In the genomic region with DNA sequence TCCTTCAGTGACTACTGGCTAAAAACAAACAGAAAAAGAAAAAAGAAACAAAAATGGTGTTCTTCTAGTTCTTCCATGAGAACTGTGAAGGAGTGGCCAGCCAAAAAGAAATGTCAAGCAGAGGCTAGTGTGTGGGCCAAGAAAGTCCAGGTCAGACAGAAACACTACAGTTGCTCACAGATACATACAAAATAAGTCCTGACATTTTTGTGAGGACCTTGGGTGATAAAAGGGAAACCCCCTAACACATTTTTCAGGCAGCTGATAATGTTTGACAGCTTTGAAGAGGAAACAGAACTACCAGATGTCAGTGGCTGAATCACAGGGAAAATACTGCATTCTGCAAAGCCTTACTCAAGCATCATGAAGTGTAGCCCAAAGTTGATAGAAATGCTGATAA, we compare ENCODE assay signal across 8 cellular contexts. TPM values are rescaled to one million over a fixed set of nuclear protein-coding genes. Genes with fewer than 3 reads are reported as not detected.
DNase-seq lines count a peak whose midpoint lies in the region; ATAC-seq and TF ChIP-seq lines count a peak whose summit lies in the region.

No MANE protein-coding gene starts in this region.

- H2AFZ ChIP-seq in KMS-11 (ENCODE audit: low read depth): no peak overlapping the region

- no peaks in the 10 kb centered on the region for H3K36me3 ChIP-seq in heart left ventricle
- H3K36me3 ChIP-seq in KMS-11 (ENCODE audit: insufficient read depth): no peaks in the 10 kb centered on the region
- H3K36me3 ChIP-seq in colonic mucosa: no peaks in the 10 kb centered on the region
- no peaks in the 10 kb centered on the region for H3K36me3 ChIP-seq in thyroid gland

- peak; percentile 16 to 68 for ATAC-seq in left cardiac atrium
- ATAC-seq in heart left ventricle: no peak
- no peak for ATAC-seq in GM18858 (IDR thresholded peaks at IDR 0.05; ENCODE audit: unreplicated experiment)

- intact Hi-C loops in left cardiac atrium (cut with DNase I): no loop called here
- intact Hi-C loops in heart left ventricle (cut with DNase I): no loop called here
- intact Hi-C loops in colonic mucosa (cut with DNase I): no loop called here
- intact Hi-C loops in thyroid gland (cut with DNase I): no loop called here

- no peak overlapping the region; the same call in 1 of the 2 replicates for H3K9ac ChIP-seq in KMS-11
- no peak overlapping the region for H3K9ac ChIP-seq in colonic mucosa (ENCODE audit: low read depth in 2 of 2, low read length in 2 of 2)

- H3K4me1 ChIP-seq in heart left ventricle (peaks cover 0 to 64% (median 10%) of the 10 kb centered on the region in 12 donors), KMS-11 (ENCODE audit: low read depth, poor library complexity, severe bottlenecking) (peaks cover 68% of the 10 kb centered on the region), colonic mucosa (no peaks in the 10 kb centered on the region), thyroid gland (peaks cover 22 to 39% of the 10 kb centered on the region in 2 donors)

- peak overlapping the region in 1 of 12 donors; percentile 84 for H3K27ac ChIP-seq in heart left ventricle
- peak overlapping the region; percentile 45 for H3K27ac ChIP-seq in KMS-11
- peak overlapping the region; percentile 2 for H3K27ac ChIP-seq in colonic mucosa
- peak overlapping the region in 2 of 3 donors; percentile 5 to 13 for H3K27ac ChIP-seq in thyroid gland

- H3K4me3 ChIP-seq in heart left ventricle (no peak overlapping the region), KMS-11 (IDR thresholded peaks at IDR 0.05; ENCODE audit: insufficient read depth, low read depth, low read length) (no peak overlapping the region), colonic mucosa (no peak overlapping the region), thyroid gland (replicated peaks in 1 of 3) (no peak overlapping the region)

- H3K79me2 ChIP-seq in KMS-11 (ENCODE audit: insufficient read depth, low read depth): no peaks in the 10 kb centered on the region

- no peaks in the 10 kb centered on the region for H4K20me1 ChIP-seq in KMS-11 (ENCODE audit: insufficient read depth)

- TF ChIP-seq CTCF in heart left ventricle (IDR thresholded peaks at IDR 0.05) (no peak), KMS-11 (conservative IDR thresholded peaks at IDR 0.05; ENCODE audit: low read depth, low read length) (no peak), colonic mucosa (IDR thresholded peaks at IDR 0.05) (no peak), thyroid gland (IDR thresholded peaks at IDR 0.05) (no peak)

- peak overlapping the region; percentile 53 for H3K4me2 ChIP-seq in KMS-11

- TF ChIP-seq POLR2A in heart left ventricle (IDR thresholded peaks at IDR 0.05) (no peak), thyroid gland (IDR thresholded peaks at IDR 0.05) (no peak)

- H3K9me3 ChIP-seq in heart left ventricle (no peaks in the 10 kb centered on the region), colonic mucosa (no peaks in the 10 kb centered on the region), thyroid gland (no peaks in the 10 kb centered on the region)

- DNase-seq in left cardiac atrium: no peak
- DNase-seq in heart left ventricle: no peak
- DNase-seq in colonic mucosa: peak; percentile 5
- DNase-seq in thyroid gland: no peak
- DNase-seq in GM19238 (ENCODE audit: insufficient read length, low spot score): no peak
- DNase-seq in activated CD4-positive, alpha-beta T cell treated with anti-CD3 and anti-CD28 coated beads, Interleukin-2, amount 50 U/mL, for 48 hours: no peak

- no peaks in the 10 kb centered on the region for H3K27me3 ChIP-seq in heart left ventricle
- H3K27me3 ChIP-seq in KMS-11 (ENCODE audit: insufficient read depth, low read depth): no peaks in the 10 kb centered on the region
- H3K27me3 ChIP-seq in colonic mucosa: no peaks in the 10 kb centered on the region
- no peaks in the 10 kb centered on the region for H3K27me3 ChIP-seq in thyroid gland

RNA-seq across cellular contexts. Expression of a gene that starts 28.1 kb away (rescaled TPM):
- total RNA-seq in left cardiac atrium (10 to 100 TPM in 1 of 2 donors, 1 to 10 TPM in 1; 6.8 to 11.0 TPM), heart left ventricle (10 to 100 TPM in 2 of 9 donors, 1 to 10 TPM in 7; 2.6 to 27.9 (median 5.4) TPM), colonic mucosa (1 to 10 TPM; 3.6 to 3.7 TPM), thyroid gland (10 to 100 TPM in 1 of 4 donors, 1 to 10 TPM in 3; 4.0 to 11.7 (median 6.9) TPM)
- 1 to 10 TPM; 2.9 to 4.8 TPM for polyA plus RNA-seq in heart left ventricle

Comparison
In these comparisons a context has a peak if more than half of its experiments do, and no peak if none do; other contexts are left out.
1. ATAC-seq: peak in left cardiac atrium (2 of 2); none in heart left ventricle (0 of 4) and GM18858 (single experiment).